17 cellular contexts compared by ENCODE assay signal in genomic region chr20:58111340-58112016, GRCh38.
DNase-seq lines count a peak whose midpoint lies in the region; ATAC-seq and TF ChIP-seq lines count a peak whose summit lies in the region.
"Had no signal": no experiment of that assay in that cellular context is flagged by ENCODE, and none has a peak within 500 bp of the region (broad histone marks: within the 10 kb centered on the region; RNA-seq: fewer than 3 reads in every experiment).

No MANE protein-coding gene starts in this region.

- H3K27me3 ChIP-seq in ACC112 (ENCODE audit: insufficient read depth, low read length) (no peaks in the 10 kb centered on the region), esophagus (ENCODE audit: control insufficient read depth in 1 of 2, insufficient read depth in 2 of 2, low read length in 2 of 2) (peaks cover 0 to 4% of the 10 kb centered on the region in 2 donors), neural progenitor cell (no peaks in the 10 kb centered on the region)
- H3K27me3 ChIP-seq: gastroesophageal sphincter, tibial nerve had no signal

- no peaks in the 10 kb centered on the region for H4K20me1 ChIP-seq in neural progenitor cell (ENCODE audit: low read depth)

- no peaks in the 10 kb centered on the region for H3K36me3 Mint-ChIP-seq in neural progenitor cell
- H3K36me3 Mint-ChIP-seq: activated naive CD4-positive, alpha-beta T cell treated with anti-CD3 and anti-CD28 coated beads, Interleukin-2, amount 50 U/mL, for 24 hours had no signal

- no peak for DNase-seq in RWPE1 (ENCODE audit: low spot score)
- DNase-seq in neural progenitor cell (ENCODE audit: low spot score), result no peak
- no peak for DNase-seq in NCI-H446 treated with DMSO at 0.1 percent for 48 hours (lab: John Stamatoyannopoulos, UW)
- no peak for DNase-seq in left colon
- no peak for DNase-seq in pons (ENCODE audit: low spot score)
- DNase-seq: activated CD8-positive, alpha-beta memory T cell treated with anti-CD3 and anti-CD28 coated beads, Interleukin-2, amount 50 U/mL, for 4 hours; NCI-H1105 treated with DMSO at 0.1 percent for 48 hours; NCI-H2227 treated with DMSO at 0.1 percent for 48 hours; SHP77 treated with DMSO at 0.1 percent for 48 hours had no signal

- H2AFZ ChIP-seq in ACC112 (ENCODE audit: low read length, unreplicated experiment), result no peak overlapping the region
- peak overlapping the region; percentile 47 for H2AFZ ChIP-seq in neural progenitor cell (replicated peaks)

- H3K4me1 Mint-ChIP-seq in neural progenitor cell, result peaks cover 6% of the 10 kb centered on the region
- H3K4me1 Mint-ChIP-seq: activated naive CD4-positive, alpha-beta T cell treated with anti-CD3 and anti-CD28 coated beads, Interleukin-2, amount 50 U/mL, for 24 hours had no signal

- H3K36me3 ChIP-seq in ACC112 (ENCODE audit: insufficient read depth, low read length) (no peaks in the 10 kb centered on the region), esophagus (ENCODE audit: control insufficient read depth in 2 of 2, insufficient read depth in 2 of 2, low read length in 1 of 2) (no peaks in the 10 kb centered on the region), neural progenitor cell (no peaks in the 10 kb centered on the region)
- H3K36me3 ChIP-seq: gastroesophageal sphincter, tibial nerve had no signal

- H3K79me2 ChIP-seq in ACC112 (ENCODE audit: control insufficient read depth, insufficient read depth, low read length, unreplicated experiment) (no peaks in the 10 kb centered on the region), neural progenitor cell (ENCODE audit: low read depth) (no peaks in the 10 kb centered on the region)

- CTCF ChIA-PET in RWPE1 (lab: Yijun Ruan, JAX), result interaction anchor here (0.6 to 1.2 kb wide), 5 partner anchors 12 to 490 kb away, joined by 3 to 4 read pairs (median 3); no protein-coding TSS in a partner anchor

- no peak for ATAC-seq in left colon
- ATAC-seq in GM19463 (IDR thresholded peaks at IDR 0.05; ENCODE audit: unreplicated experiment), result no peak

- H3K4me3 Mint-ChIP-seq in neural progenitor cell, result no peak overlapping the region
- H3K4me3 Mint-ChIP-seq: activated naive CD4-positive, alpha-beta T cell treated with anti-CD3 and anti-CD28 coated beads, Interleukin-2, amount 50 U/mL, for 24 hours; T-helper 2 cell treated with Interferon-gamma antibody and Interleukin-4, amounts not matched to agents 5 μg/mL and 100 μg/mL, for 36 hours had no signal

- peaks cover 2% of the 10 kb centered on the region for H3K27me3 Mint-ChIP-seq in neural progenitor cell (ENCODE audit: insufficient read depth, low read depth)

- peaks cover 0 to 2% of the 10 kb centered on the region in 2 donors for H3K9me3 ChIP-seq in esophagus (ENCODE audit: control insufficient read depth in 2 of 2, insufficient read depth in 1 of 2, low read depth in 1 of 2, low read length in 1 of 2)
- H3K9me3 ChIP-seq in neural progenitor cell (ENCODE audit: low read depth), result no peaks in the 10 kb centered on the region

- TF ChIP-seq CTCF in RWPE1 (conservative IDR thresholded peaks at IDR 0.05; ENCODE audit: low read depth) (no peak), neural progenitor cell (IDR thresholded peaks at IDR 0.05) (no peak)

- POLR2A ChIA-PET in RWPE1 (lab: Yijun Ruan, JAX; ENCODE audit: low non-redundant PET), result interaction anchor here (0.5 kb wide), 1 partner anchor 20 kb away, joined by 3 read pairs; no protein-coding TSS in a partner anchor

- H3K9ac ChIP-seq in neural progenitor cell, result no peak overlapping the region

- no peak overlapping the region for H3K4me3 ChIP-seq in ACC112 (ENCODE audit: low read depth, low read length)
- H3K4me3 ChIP-seq in esophagus (ENCODE audit: low read depth in 1 of 2, low read length in 2 of 2), result no peak overlapping the region
- H3K4me3 ChIP-seq in neural progenitor cell, result no peak overlapping the region
- H3K4me3 ChIP-seq: gastroesophageal sphincter, GM12878, tibial nerve had no signal

- intact Hi-C loops in left colon (cut with DNase I, micrococcal nuclease), result no loop called here

- H3K9me3 Mint-ChIP-seq in neural progenitor cell, result peaks cover 2% of the 10 kb centered on the region
- H3K9me3 Mint-ChIP-seq: activated naive CD4-positive, alpha-beta T cell treated with anti-CD3 and anti-CD28 coated beads, Interleukin-2, amount 50 U/mL, for 24 hours; T-helper 2 cell treated with Interferon-gamma antibody and Interleukin-4, amounts not matched to agents 5 μg/mL and 100 μg/mL, for 36 hours had no signal

- no peaks in the 10 kb centered on the region for H3F3A ChIP-seq in neural progenitor cell (ENCODE audit: low read depth)

- H3K4me1 ChIP-seq in ACC112 (ENCODE audit: control insufficient read depth, insufficient read depth, low read length, unreplicated experiment) (peaks cover 24% of the 10 kb centered on the region), esophagus (ENCODE audit: control insufficient read depth in 2 of 2, insufficient read depth in 2 of 2, low read length in 1 of 2) (peaks cover 0 to 4% of the 10 kb centered on the region in 2 donors), neural progenitor cell (peaks cover 9% of the 10 kb centered on the region)

- no peak overlapping the region for H3K4me2 ChIP-seq in neural progenitor cell

- H3K27ac ChIP-seq in ACC112 (ENCODE audit: low read depth, low read length) (peak overlapping the region; percentile 59; the same call in 1 of the 2 replicates), RWPE1 (peak overlapping the region; percentile 94), esophagus (ENCODE audit: low read depth in 2 of 2, low read length in 1 of 2) (peak overlapping the region; percentile 17 to 32), neural progenitor cell (no peak overlapping the region)

- H3K27ac Mint-ChIP-seq in neural progenitor cell, result no peak overlapping the region
- H3K27ac Mint-ChIP-seq: activated naive CD4-positive, alpha-beta T cell treated with anti-CD3 and anti-CD28 coated beads, Interleukin-2, amount 50 U/mL, for 24 hours; T-helper 2 cell treated with Interferon-gamma antibody and Interleukin-4, amounts not matched to agents 5 μg/mL and 100 μg/mL, for 36 hours had no signal

- WGBS in esophagus, 2 donors, result 76 to 78% methylated on average over 18 of the region's 18 CpGs
